1 cellular context compared by ENCODE assay signal in the genomic region with DNA sequence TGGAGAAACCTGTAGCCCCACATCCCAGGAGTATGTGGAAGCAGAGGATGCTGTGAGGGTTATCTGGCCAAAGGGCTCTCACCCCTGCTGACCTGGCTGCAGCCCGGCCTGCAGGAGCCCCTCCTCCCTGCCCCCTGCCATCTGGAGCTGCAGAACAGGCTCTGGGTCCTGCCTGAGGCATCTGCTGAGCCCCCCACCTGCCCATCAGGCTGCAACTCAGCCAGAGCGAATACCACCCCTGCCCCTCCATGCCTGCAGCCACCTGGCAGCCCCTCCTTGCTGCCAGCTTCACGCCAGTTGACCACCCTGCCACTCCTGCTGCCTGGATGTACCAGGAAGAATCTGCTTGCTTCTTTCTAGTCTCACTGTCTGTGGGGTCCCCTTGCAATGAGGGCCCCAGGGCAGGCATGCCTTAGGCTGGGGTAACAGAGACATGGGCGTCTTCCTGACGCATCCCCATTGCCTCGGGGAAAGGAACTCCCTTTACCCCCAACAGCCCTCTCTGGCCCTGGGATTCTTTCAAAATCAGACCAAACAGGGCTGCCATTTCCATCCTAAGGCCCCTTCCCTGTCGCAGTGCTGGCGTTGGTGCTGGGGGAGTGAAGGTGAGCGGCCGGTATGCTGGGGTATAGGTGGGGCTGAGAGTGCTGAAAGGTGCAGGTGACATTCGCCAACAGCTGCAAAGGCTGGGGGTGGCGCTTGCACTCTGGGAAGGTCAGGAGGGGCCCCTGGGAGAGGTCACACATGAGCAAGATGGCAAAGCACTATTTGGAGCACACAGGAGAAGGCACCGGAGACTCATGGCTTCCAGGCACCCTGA.
TF ChIP-seq lines count a peak whose summit lies in the region.

No MANE protein-coding gene starts in this region.

TF ChIP-seq in WTC11, 78 proteins besides CTCF, POLR2A, EP300 and RAD21 (continued from another document):
- TF ChIP-seq, protein P1, sequence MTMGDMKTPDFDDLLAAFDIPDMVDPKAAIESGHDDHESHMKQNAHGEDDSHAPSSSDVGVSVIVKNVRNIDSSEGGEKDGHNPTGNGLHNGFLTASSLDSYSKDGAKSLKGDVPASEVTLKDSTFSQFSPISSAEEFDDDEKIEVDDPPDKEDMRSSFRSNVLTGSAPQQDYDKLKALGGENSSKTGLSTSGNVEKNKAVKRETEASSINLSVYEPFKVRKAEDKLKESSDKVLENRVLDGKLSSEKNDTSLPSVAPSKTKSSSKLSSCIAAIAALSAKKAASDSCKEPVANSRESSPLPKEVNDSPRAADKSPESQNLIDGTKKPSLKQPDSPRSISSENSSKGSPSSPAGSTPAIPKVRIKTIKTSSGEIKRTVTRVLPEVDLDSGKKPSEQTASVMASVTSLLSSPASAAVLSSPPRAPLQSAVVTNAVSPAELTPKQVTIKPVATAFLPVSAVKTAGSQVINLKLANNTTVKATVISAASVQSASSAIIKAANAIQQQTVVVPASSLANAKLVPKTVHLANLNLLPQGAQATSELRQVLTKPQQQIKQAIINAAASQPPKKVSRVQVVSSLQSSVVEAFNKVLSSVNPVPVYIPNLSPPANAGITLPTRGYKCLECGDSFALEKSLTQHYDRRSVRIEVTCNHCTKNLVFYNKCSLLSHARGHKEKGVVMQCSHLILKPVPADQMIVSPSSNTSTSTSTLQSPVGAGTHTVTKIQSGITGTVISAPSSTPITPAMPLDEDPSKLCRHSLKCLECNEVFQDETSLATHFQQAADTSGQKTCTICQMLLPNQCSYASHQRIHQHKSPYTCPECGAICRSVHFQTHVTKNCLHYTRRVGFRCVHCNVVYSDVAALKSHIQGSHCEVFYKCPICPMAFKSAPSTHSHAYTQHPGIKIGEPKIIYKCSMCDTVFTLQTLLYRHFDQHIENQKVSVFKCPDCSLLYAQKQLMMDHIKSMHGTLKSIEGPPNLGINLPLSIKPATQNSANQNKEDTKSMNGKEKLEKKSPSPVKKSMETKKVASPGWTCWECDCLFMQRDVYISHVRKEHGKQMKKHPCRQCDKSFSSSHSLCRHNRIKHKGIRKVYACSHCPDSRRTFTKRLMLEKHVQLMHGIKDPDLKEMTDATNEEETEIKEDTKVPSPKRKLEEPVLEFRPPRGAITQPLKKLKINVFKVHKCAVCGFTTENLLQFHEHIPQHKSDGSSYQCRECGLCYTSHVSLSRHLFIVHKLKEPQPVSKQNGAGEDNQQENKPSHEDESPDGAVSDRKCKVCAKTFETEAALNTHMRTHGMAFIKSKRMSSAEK (CRISPR knock-in tag; IDR thresholded peaks at IDR 0.05; ENCODE audit: borderline replicate concordance) = no peak
- TF ChIP-seq, protein P2, sequence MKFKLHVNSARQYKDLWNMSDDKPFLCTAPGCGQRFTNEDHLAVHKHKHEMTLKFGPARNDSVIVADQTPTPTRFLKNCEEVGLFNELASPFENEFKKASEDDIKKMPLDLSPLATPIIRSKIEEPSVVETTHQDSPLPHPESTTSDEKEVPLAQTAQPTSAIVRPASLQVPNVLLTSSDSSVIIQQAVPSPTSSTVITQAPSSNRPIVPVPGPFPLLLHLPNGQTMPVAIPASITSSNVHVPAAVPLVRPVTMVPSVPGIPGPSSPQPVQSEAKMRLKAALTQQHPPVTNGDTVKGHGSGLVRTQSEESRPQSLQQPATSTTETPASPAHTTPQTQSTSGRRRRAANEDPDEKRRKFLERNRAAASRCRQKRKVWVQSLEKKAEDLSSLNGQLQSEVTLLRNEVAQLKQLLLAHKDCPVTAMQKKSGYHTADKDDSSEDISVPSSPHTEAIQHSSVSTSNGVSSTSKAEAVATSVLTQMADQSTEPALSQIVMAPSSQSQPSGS (CRISPR knock-in tag; IDR thresholded peaks at IDR 0.05; ENCODE audit: borderline replicate concordance, low read depth) = no peak
- TF ChIP-seq FOXJ3 (CRISPR knock-in tag; IDR thresholded peaks at IDR 0.05; ENCODE audit: borderline replicate concordance) (no peak), TP53 (CRISPR knock-in tag; IDR thresholded peaks at IDR 0.05) (no peak), TCF7 (CRISPR knock-in tag; IDR thresholded peaks at IDR 0.05; ENCODE audit: low read depth) (no peak)
- TF ChIP-seq, protein P3, sequence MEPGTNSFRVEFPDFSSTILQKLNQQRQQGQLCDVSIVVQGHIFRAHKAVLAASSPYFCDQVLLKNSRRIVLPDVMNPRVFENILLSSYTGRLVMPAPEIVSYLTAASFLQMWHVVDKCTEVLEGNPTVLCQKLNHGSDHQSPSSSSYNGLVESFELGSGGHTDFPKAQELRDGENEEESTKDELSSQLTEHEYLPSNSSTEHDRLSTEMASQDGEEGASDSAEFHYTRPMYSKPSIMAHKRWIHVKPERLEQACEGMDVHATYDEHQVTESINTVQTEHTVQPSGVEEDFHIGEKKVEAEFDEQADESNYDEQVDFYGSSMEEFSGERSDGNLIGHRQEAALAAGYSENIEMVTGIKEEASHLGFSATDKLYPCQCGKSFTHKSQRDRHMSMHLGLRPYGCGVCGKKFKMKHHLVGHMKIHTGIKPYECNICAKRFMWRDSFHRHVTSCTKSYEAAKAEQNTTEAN (CRISPR knock-in tag; IDR thresholded peaks at IDR 0.05) = no peak
